ENCODE assay signal across 11 cellular contexts in genomic region chr14:95313707-95314106, GRCh38. TPM values are rescaled to one million over a fixed set of nuclear protein-coding genes. Genes with fewer than 3 reads are reported as not detected.
A peak's percentile ranks its signal among the peaks of the same experiment; 100 is the strongest.
DNase-seq lines count a peak whose midpoint lies in the region; ATAC-seq and TF ChIP-seq lines count a peak whose summit lies in the region.
"Had no signal": no experiment of that assay in that cellular context is flagged by ENCODE, and none has a peak within 500 bp of the region (broad histone marks: within the 10 kb centered on the region; RNA-seq: fewer than 3 reads in every experiment).

No MANE protein-coding gene starts in this region.

- H3K9me3 ChIP-seq in HAP-1, result no peaks in the 10 kb centered on the region

- in situ Hi-C loops in HAP-1 (cut with MboI; ENCODE audit: low sequenced_read_pairs), result no loop called here

- CTCF ChIA-PET in RWPE1 (lab: Yijun Ruan, JAX), result interaction anchor here (0.6 to 1.0 kb wide), 3 partner anchors 14 to 1133 kb away, joined by 3 to 6 read pairs (median 3); no protein-coding TSS in a partner anchor

- no peaks in the 10 kb centered on the region for H3K4me1 ChIP-seq in HAP-1
- H3K4me1 ChIP-seq: parathyroid adenoma had no signal

- intact Hi-C loops in posterior vena cava (cut with DNase I), result no loop called here

- no peaks in the 10 kb centered on the region for H3K27me3 ChIP-seq in HAP-1 (ENCODE audit: low read depth)

- no peak overlapping the region for H3K4me3 ChIP-seq in HAP-1

- ATAC-seq in HG02642 (IDR thresholded peaks at IDR 0.05; ENCODE audit: poor library complexity, unreplicated experiment), result no peak

- TF ChIP-seq POLR2A in erythroblast (IDR thresholded peaks at IDR 0.05; ENCODE audit: low read length), result no peak

- POLR2A ChIA-PET in RWPE1 (lab: Yijun Ruan, JAX; ENCODE audit: low non-redundant PET), result no interaction called here

- no peak for TF ChIP-seq CTCF in RWPE1 (conservative IDR thresholded peaks at IDR 0.05; ENCODE audit: low read depth)

- peak; percentile 40 for DNase-seq in ELR (ENCODE audit: low read depth)
- peak; percentile 78 for DNase-seq in RWPE1 (ENCODE audit: low spot score)
- peak; percentile 61 for DNase-seq in fibroblast of the conjunctiva (ENCODE audit: low read depth)
- DNase-seq in posterior vena cava (ENCODE audit: low spot score), result peak; percentile 94
- DNase-seq in erythroblast (lab: John Stamatoyannopoulos, UW), result no peak
- no peak for DNase-seq in HAP-1 (ENCODE audit: low spot score in 2 of 2)
- DNase-seq in NCI-H2107 treated with DMSO at 0.1 percent for 48 hours (lab: John Stamatoyannopoulos, UW; ENCODE audit: unreplicated experiment), result no peak
- DNase-seq: amniotic stem cell, GDM1 had no signal

- no peaks in the 10 kb centered on the region for H3K36me3 ChIP-seq in HAP-1 (replicated peaks)

- peak overlapping the region; percentile 77 for H3K27ac ChIP-seq in RWPE1
- H3K27ac ChIP-seq: parathyroid adenoma had no signal

RNA-seq across cellular contexts. Expression of gene CLMN, which starts 6.0 kb away (rescaled TPM):
- 10 to 100 TPM in 1 of 2 donors, 1 to 10 TPM in 1; 9.4 to 11.1 TPM for total RNA-seq in posterior vena cava

Comparison
In these comparisons a context has a peak if more than half of its experiments do, and no peak if none do; other contexts are left out.
1. DNase-seq: peak in ELR (single experiment), RWPE1 (single experiment), fibroblast of the conjunctiva (single experiment) and posterior vena cava (single experiment); none in erythroblast (0 of 2), HAP-1 (0 of 2) and NCI-H2107 treated with DMSO at 0.1 percent for 48 hours (single experiment).